In genomic region chr18:5309888-5310470, GRCh38 we compare ENCODE assay signal across 9 cellular contexts. TPM values are rescaled to one million over a fixed set of nuclear protein-coding genes. Genes with fewer than 3 reads are reported as not detected.
DNase-seq lines count a peak whose midpoint lies in the region; ATAC-seq and TF ChIP-seq lines count a peak whose summit lies in the region.
"Had no signal": no experiment of that assay in that cellular context is flagged by ENCODE, and none has a peak within 500 bp of the region (broad histone marks: within the 10 kb centered on the region; RNA-seq: fewer than 3 reads in every experiment).

No MANE protein-coding gene starts in this region.

- no peaks in the 10 kb centered on the region for H3K27me3 ChIP-seq in A673 (replicated peaks; ENCODE audit: insufficient read depth, low read depth, low read length, poor library complexity)
- H3K27me3 ChIP-seq in mucosa of rectum (ENCODE audit: control insufficient read depth in 2 of 2, insufficient read depth in 2 of 2, low read length in 2 of 2): no peaks in the 10 kb centered on the region
- H3K27me3 ChIP-seq: neutrophil had no signal

- H3K4me1 ChIP-seq in A673 (ENCODE audit: insufficient read depth, low read length, poor library complexity, severe bottlenecking) (no peaks in the 10 kb centered on the region), mucosa of rectum (ENCODE audit: control insufficient read depth in 2 of 2, insufficient read depth in 2 of 2, low read length in 2 of 2) (no peaks in the 10 kb centered on the region)

- H3K9me3 ChIP-seq in A673 (ENCODE audit: low read depth, low read length, poor library complexity, severe bottlenecking): no peaks in the 10 kb centered on the region
- no peaks in the 10 kb centered on the region for H3K9me3 ChIP-seq in mucosa of rectum (ENCODE audit: control insufficient read depth in 2 of 2, low read length in 2 of 2)
- H3K9me3 ChIP-seq: neutrophil had no signal

- peaks cover 5% of the 10 kb centered on the region for H3K36me3 Mint-ChIP-seq in T-cell

- peak overlapping the region; percentile 90 to 93 for H3K27ac Mint-ChIP-seq in T-cell

- H3K27me3 Mint-ChIP-seq in T-cell: no peaks in the 10 kb centered on the region

- POLR2A ChIA-PET in A673 (lab: Charles Lee; ENCODE audit: low non-redundant PET) (no interaction called here), T-cell (lab: Charles Lee) (no interaction called here)

- CTCF ChIA-PET in A673 (lab: Charles Lee) (no interaction called here), T-cell (lab: Charles Lee) (interaction anchor here in 1 of 2 donors (0.6 kb wide), 1 partner anchor 1856 kb away, joined by 3 read pairs; no protein-coding TSS in a partner anchor)

- H3K27ac ChIP-seq in A673 (ENCODE audit: low read depth, low read length, poor library complexity, severe bottlenecking): no peak overlapping the region
- H3K27ac ChIP-seq in mucosa of rectum (ENCODE audit: low read depth in 2 of 2, low read length in 2 of 2): no peak overlapping the region
- H3K27ac ChIP-seq: neutrophil had no signal

- H3K4me3 ChIP-seq in A673 (ENCODE audit: low read depth, low read length, poor library complexity, severe bottlenecking) (peak overlapping the region; percentile 15), mucosa of rectum (ENCODE audit: low read length in 2 of 2) (peak overlapping the region; percentile 37 to 56), foreskin fibroblast (ENCODE audit: low read depth in 1 of 2, low read length in 2 of 2) (no peak overlapping the region)

- DNase-seq in A673 (ENCODE audit: low spot score) (no peak), T-cell (peak in 25 of 34 experiments; percentile 9 to 46 (median 28)), amygdala (lab: John Stamatoyannopoulos, UW) (no peak), foreskin fibroblast (no peak), HK-2 (ENCODE audit: unreplicated experiment) (no peak)

- TF ChIP-seq CTCF in A673 (conservative IDR thresholded peaks at IDR 0.05; ENCODE audit: low read depth, low read length): no peak
- TF ChIP-seq CTCF in foreskin fibroblast (IDR thresholded peaks at IDR 0.05; ENCODE audit: low read depth, low read length): no peak

- H3K36me3 ChIP-seq in A673 (ENCODE audit: insufficient read depth, low read length, poor library complexity, severe bottlenecking) (no peaks in the 10 kb centered on the region), mucosa of rectum (ENCODE audit: control insufficient read depth in 2 of 2, insufficient read depth in 2 of 2, low read length in 2 of 2) (no peaks in the 10 kb centered on the region)
- H3K36me3 ChIP-seq: neutrophil had no signal

- ATAC-seq in GM19035 (IDR thresholded peaks at IDR 0.05; ENCODE audit: unreplicated experiment) (peak; percentile 96), HG03103 (IDR thresholded peaks at IDR 0.05; ENCODE audit: low read depth, unreplicated experiment) (peak; percentile 95), T-cell (replicated peaks in 1 of 4) (peak; percentile 92 to 98 (median 98))

- intact Hi-C loops in A673 (cut with micrococcal nuclease; ENCODE audit: unreplicated experiment): no loop called here

- peak overlapping the region; percentile 65 to 81 (median 75) for H3K4me3 Mint-ChIP-seq in T-cell

- no peaks in the 10 kb centered on the region for H3K9me3 Mint-ChIP-seq in T-cell

- no TSS peak for BruUV-seq in A673 (replicated peaks; lab: Mats Ljungman, UMichigan)

- peaks cover 26 to 27% (median 26%) of the 10 kb centered on the region in 3 donors for H3K4me1 Mint-ChIP-seq in T-cell

- H3K9ac ChIP-seq in mucosa of rectum (ENCODE audit: low read depth in 1 of 2, low read length in 2 of 2): no peak overlapping the region

RNA-seq across cellular contexts. Expression of gene ZBTB14, which starts 14.5 kb away (rescaled TPM):
- total RNA-seq in A673 (2021) (14.4 and 14.8 TPM in 2 replicates), T-cell (10 to 100 TPM; 26.3 to 41.8 (median 37.0) TPM)

Comparison
In these comparisons a context has a peak if more than half of its experiments do, and no peak if none do; other contexts are left out.
1. DNase-seq: peak in T-cell (25 of 34); none in A673 (single experiment), amygdala (0 of 56), foreskin fibroblast (0 of 2) and HK-2 (single experiment).
2. H3K4me3 ChIP-seq: peak in A673 (single experiment) and mucosa of rectum (2 of 2); none in foreskin fibroblast (0 of 2).
3. Peak in every context shown above with its lines, with median percentiles within 50 percentile points of each other: ATAC-seq.